In the genomic region with DNA sequence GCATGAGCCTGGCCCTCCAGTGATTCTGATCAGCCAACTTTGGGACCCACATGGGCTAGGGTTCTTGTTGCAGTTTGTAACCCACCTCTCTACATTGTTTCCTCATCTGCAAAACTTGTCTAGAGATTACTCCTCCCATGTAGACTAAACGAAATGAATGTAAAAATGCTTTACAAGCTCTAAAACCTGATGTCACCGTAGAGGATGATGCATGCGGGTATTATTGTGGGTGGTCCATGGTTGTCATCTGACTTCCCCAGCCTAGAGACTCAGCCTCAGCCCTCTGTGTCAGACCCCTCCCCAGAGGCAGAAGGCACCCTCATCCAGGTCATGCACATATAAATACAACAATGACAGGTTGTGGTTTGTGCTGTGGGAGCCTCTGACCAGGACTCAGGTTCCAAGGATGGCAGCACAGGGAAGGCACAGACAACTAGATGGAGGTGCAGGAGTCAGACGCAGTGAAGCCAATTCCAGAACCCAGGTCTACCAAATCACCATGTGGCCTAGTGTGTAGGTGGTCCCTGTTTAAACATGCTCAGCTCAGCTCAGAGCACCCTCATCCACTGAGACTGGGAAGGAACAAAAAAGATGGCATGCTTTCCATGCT, we compare ENCODE assay signal across 26 cellular contexts. TPM values are rescaled to one million over a fixed set of nuclear protein-coding genes. Genes with fewer than 3 reads are reported as not detected.
A peak's percentile ranks its signal among the peaks of the same experiment; 100 is the strongest.
DNase-seq lines count a peak whose midpoint lies in the region; ATAC-seq, FAIRE-seq and TF ChIP-seq lines count a peak whose summit lies in the region.
"Had no signal": no experiment of that assay in that cellular context is flagged by ENCODE, and none has a peak within 500 bp of the region (broad histone marks: within the 10 kb centered on the region; RNA-seq: fewer than 3 reads in every experiment).

No MANE protein-coding gene starts in this region.

- H3K23ac ChIP-seq in IMR-90 (ENCODE audit: low read depth, low read length) (no peak overlapping the region), neuronal stem cell (ENCODE audit: low read depth, low read length, poor library complexity) (peak overlapping the region; percentile 1)

- no peak overlapping the region for H3K9ac ChIP-seq in IMR-90 (ENCODE audit: low read depth, low read length)
- H3K9ac ChIP-seq in endothelial cell of umbilical vein (replicated peaks; ENCODE audit: extremely low read depth, insufficient read depth, low read length): no peak overlapping the region
- H3K9ac ChIP-seq in neuronal stem cell (ENCODE audit: low read depth, low read length, poor library complexity): no peak overlapping the region
- H3K9ac ChIP-seq: BLaER1 treated with 17β-estradiol and CSF1 and Interleukin-3, amounts not matched to agents 10 nM and 100 nM; GM23248 had no signal

- H3K4me3 ChIP-seq in Caco-2 (ENCODE audit: low read depth, low read length) (no peak overlapping the region), IMR-90 (ENCODE audit: insufficient read depth, low read depth, low read length) (no peak overlapping the region), endothelial cell of umbilical vein (replicated peaks in 1 of 3; ENCODE audit: insufficient read depth in 1 of 3, low read depth in 1 of 3, low read length in 3 of 3) (no peak overlapping the region), neuronal stem cell (ENCODE audit: low read length in 2 of 2) (no peak overlapping the region)
- H3K4me3 ChIP-seq: BLaER1 treated with 17β-estradiol and CSF1 and Interleukin-3, amounts not matched to agents 10 nM and 100 nM; GM23248 had no signal

- WGBS in IMR-90 (ENCODE audit: extremely low coverage in 2 of 2, insufficient read length in 1 of 2), 2 experiments: no CpG with 5 or more reads among the region's 4 CpGs
- no CpG with 5 or more reads among the region's 4 CpGs for WGBS in neuronal stem cell (ENCODE audit: extremely low coverage in 2 of 2, insufficient read length in 2 of 2, insufficient replicate concordance in 1 of 2), 2 donors

- H3K36me3 Mint-ChIP-seq in Caco-2 (ENCODE audit: insufficient read depth, unreplicated experiment): peaks cover 12% of the 10 kb centered on the region
- H3K36me3 Mint-ChIP-seq: CD8-positive, alpha-beta T cell had no signal

- no peaks in the 10 kb centered on the region for H3K9me1 ChIP-seq in IMR-90 (ENCODE audit: insufficient read depth, low read length)
- H3K9me1 ChIP-seq in endothelial cell of umbilical vein (replicated peaks; ENCODE audit: control insufficient read depth, extremely low read depth, insufficient read depth, low read length): no peaks in the 10 kb centered on the region

- H2AK9ac ChIP-seq in IMR-90 (replicated peaks; ENCODE audit: low read depth, low read length, poor library complexity): no peak overlapping the region

- H3K27me3 ChIP-seq in Caco-2 (replicated peaks; ENCODE audit: control insufficient read depth, insufficient read depth, low read length): no peaks in the 10 kb centered on the region
- H3K27me3 ChIP-seq in IMR-90 (ENCODE audit: control insufficient read depth, insufficient read depth, low read length): peaks cover 47% of the 10 kb centered on the region
- peaks cover 31 to 33% of the 10 kb centered on the region in 2 experiments for H3K27me3 ChIP-seq in endothelial cell of umbilical vein (ENCODE audit: control insufficient read depth in 2 of 2, insufficient read depth in 2 of 2, low read length in 2 of 2)
- H3K27me3 ChIP-seq in neuronal stem cell (ENCODE audit: control insufficient read depth in 3 of 3, insufficient read depth in 3 of 3, low read depth in 1 of 3, low read length in 3 of 3): peaks cover 18 to 63% (median 36%) of the 10 kb centered on the region in 3 experiments

- no peak overlapping the region for H3K27ac ChIP-seq in IMR-90 (ENCODE audit: insufficient read depth, low read length)
- H3K27ac ChIP-seq in endothelial cell of umbilical vein (ENCODE audit: insufficient read depth, low read depth, low read length): no peak overlapping the region
- H3K27ac ChIP-seq in neuronal stem cell (replicated peaks; ENCODE audit: low read length): no peak overlapping the region
- H3K27ac ChIP-seq: BLaER1 treated with 17β-estradiol and CSF1 and Interleukin-3, amounts not matched to agents 10 nM and 100 nM; GM23248; HL-60 had no signal

- H3K9me3 Mint-ChIP-seq in Caco-2 (ENCODE audit: unreplicated experiment): no peaks in the 10 kb centered on the region
- H3K9me3 Mint-ChIP-seq: CD8-positive, alpha-beta T cell had no signal

- intact Hi-C loops in Caco-2 (cut with micrococcal nuclease; ENCODE audit: unreplicated experiment): no loop called here
- intact Hi-C loops in IMR-90 (cut with micrococcal nuclease): no loop called here
- intact Hi-C loops in endothelial cell of umbilical vein (cut with micrococcal nuclease): no loop called here

- H3K79me1 ChIP-seq in IMR-90 (ENCODE audit: low read depth in 1 of 2, low read length in 2 of 2) (no peaks in the 10 kb centered on the region), neuronal stem cell (ENCODE audit: low read depth, low read length) (no peaks in the 10 kb centered on the region)

- H4K91ac ChIP-seq in IMR-90 (ENCODE audit: insufficient read depth, low read depth, low read length): no peak overlapping the region
- H4K91ac ChIP-seq in neuronal stem cell (ENCODE audit: low read depth, low read length, poor library complexity): no peak overlapping the region

- no peak overlapping the region for H2BK5ac ChIP-seq in IMR-90 (ENCODE audit: low read depth, low read length, poor library complexity, severe bottlenecking)
- H2BK5ac ChIP-seq in neuronal stem cell (ENCODE audit: low read length): no peak overlapping the region

- TF ChIP-seq POLR2A in IMR-90 (IDR thresholded peaks at IDR 0.05; ENCODE audit: low read depth, low read length): no peak
- TF ChIP-seq POLR2A in endothelial cell of umbilical vein (IDR thresholded peaks at IDR 0.05; ENCODE audit: low read depth, low read length): no peak

- TF ChIP-seq RAD21 in IMR-90 (IDR thresholded peaks at IDR 0.05; ENCODE audit: low read length): no peak

- H2BK120ac ChIP-seq in IMR-90 (ENCODE audit: low read depth, low read length) (no peak overlapping the region), neuronal stem cell (ENCODE audit: low read depth, low read length) (no peak overlapping the region)

- POLR2A ChIA-PET in Caco-2 (lab: Charles Lee) (interaction anchor here (0.9 to 1.1 kb wide), 2 partner anchors 34 to 39 kb away, joined by 3 read pairs; partner anchors contain the start of gene PALD1), IMR-90 (lab: Charles Lee; ENCODE audit: unreplicated experiment) (no interaction called here), endothelial cell of umbilical vein (lab: Charles Lee) (interaction anchor here (0.9 kb wide), 1 partner anchor 40 kb away, joined by 3 read pairs; no protein-coding TSS in a partner anchor)

- H2BK15ac ChIP-seq in IMR-90 (ENCODE audit: low read depth, low read length): no peak overlapping the region
- H2BK15ac ChIP-seq in neuronal stem cell (ENCODE audit: low read length): no peak overlapping the region

- peak; percentile 18 for FAIRE-seq in endothelial cell of umbilical vein (lab: Jason Lieb, UNC)
- FAIRE-seq: GM12891, GM18507 had no signal

- no peak overlapping the region for H2BK20ac ChIP-seq in IMR-90 (ENCODE audit: low read depth, low read length)

- TF ChIP-seq CTCF in Caco-2 (IDR thresholded peaks at IDR 0.05; ENCODE audit: insufficient read depth in 1 of 2, low read depth in 1 of 2, low read length in 1 of 2, severe bottlenecking in 1 of 2, unreplicated experiment in 1 of 2): no peak
- no peak for TF ChIP-seq CTCF in IMR-90 (conservative IDR thresholded peaks at IDR 0.05; ENCODE audit: low read depth, low read length)
- no peak for TF ChIP-seq CTCF in endothelial cell of umbilical vein (IDR thresholded peaks at IDR 0.05; ENCODE audit: extremely low read depth in 1 of 2, insufficient read depth in 1 of 2, low read depth in 1 of 2, low read length in 2 of 2)

- H3K4ac ChIP-seq in IMR-90 (ENCODE audit: low read depth, low read length) (no peak overlapping the region), neuronal stem cell (ENCODE audit: low read length) (no peak overlapping the region)

- H4K8ac ChIP-seq in IMR-90 (ENCODE audit: low read depth in 2 of 2, low read length in 2 of 2) (no peak overlapping the region), neuronal stem cell (ENCODE audit: low read depth, low read length) (no peak overlapping the region)

- H3K4me3 Mint-ChIP-seq in Caco-2 (ENCODE audit: unreplicated experiment): no peak overlapping the region
- H3K4me3 Mint-ChIP-seq: B cell; CD8-positive, alpha-beta T cell had no signal

- H4K5ac ChIP-seq in IMR-90 (ENCODE audit: low read depth, low read length): no peak overlapping the region

- H2AFZ ChIP-seq in IMR-90 (replicated peaks; ENCODE audit: low read length, poor library complexity): no peak overlapping the region
- no peak overlapping the region for H2AFZ ChIP-seq in endothelial cell of umbilical vein (ENCODE audit: low read depth, low read length)
- no peak overlapping the region for H2AFZ ChIP-seq in neuronal stem cell (ENCODE audit: low read length)
- H2AFZ ChIP-seq: GM23248 had no signal

- H3K9me3 ChIP-seq in Caco-2 (no peaks in the 10 kb centered on the region), IMR-90 (ENCODE audit: control insufficient read depth, insufficient read depth, low read length) (no peaks in the 10 kb centered on the region; the same call in 1 of the 2 replicates), endothelial cell of umbilical vein (replicated peaks; ENCODE audit: control insufficient read depth, insufficient read depth, low read length) (no peaks in the 10 kb centered on the region), neuronal stem cell (replicated peaks in 1 of 2; ENCODE audit: control insufficient read depth in 2 of 2, insufficient read depth in 1 of 2, low read depth in 1 of 2, low read length in 2 of 2) (peaks cover 0 to 4% of the 10 kb centered on the region in 2 donors)

- peaks cover 11% of the 10 kb centered on the region for H4K20me1 ChIP-seq in IMR-90 (ENCODE audit: insufficient read depth, low read length)
- no peaks in the 10 kb centered on the region for H4K20me1 ChIP-seq in endothelial cell of umbilical vein (replicated peaks; ENCODE audit: control insufficient read depth, extremely low read depth, insufficient read depth, low read length)

- dilution Hi-C loops in IMR-90 (cut with HindIII; ENCODE audit: low sequenced_read_pairs, unreplicated experiment): no loop called here
- dilution Hi-C loops in endothelial cell of umbilical vein (cut with MboI; ENCODE audit: extremely low pct_ligation_motif_present, low sequenced_read_pairs): no loop called here

- H3K79me2 ChIP-seq in endothelial cell of umbilical vein (ENCODE audit: control insufficient read depth, insufficient read depth, low read length): no peaks in the 10 kb centered on the region

- H3K4me1 Mint-ChIP-seq in Caco-2 (ENCODE audit: low read depth, unreplicated experiment): peaks cover 55% of the 10 kb centered on the region

- ATAC-seq in IMR-90 (ENCODE audit: low read depth): no peak
- no peak for ATAC-seq in HG03442 (IDR thresholded peaks at IDR 0.05; ENCODE audit: unreplicated experiment)
- ATAC-seq: CD8-positive, alpha-beta T cell; HCT116 had no signal

- no peak overlapping the region for H3K14ac ChIP-seq in IMR-90 (replicated peaks; ENCODE audit: low read depth, low read length)
- H3K14ac ChIP-seq in neuronal stem cell (ENCODE audit: low read length): no peak overlapping the region

- H3K27me3 Mint-ChIP-seq in Caco-2 (ENCODE audit: insufficient read depth, unreplicated experiment): no peaks in the 10 kb centered on the region

- H3K36me3 ChIP-seq in Caco-2 (ENCODE audit: control insufficient read depth, insufficient read depth, low read length): no peaks in the 10 kb centered on the region
- no peaks in the 10 kb centered on the region for H3K36me3 ChIP-seq in IMR-90 (ENCODE audit: control insufficient read depth, insufficient read depth, low read length)
- H3K36me3 ChIP-seq in endothelial cell of umbilical vein (ENCODE audit: control insufficient read depth in 2 of 2, extremely low read depth in 1 of 2, insufficient read depth in 2 of 2, low read length in 2 of 2): no peaks in the 10 kb centered on the region
- H3K36me3 ChIP-seq in neuronal stem cell (replicated peaks in 1 of 2; ENCODE audit: control insufficient read depth in 2 of 2, insufficient read depth in 2 of 2, low read length in 2 of 2): no peaks in the 10 kb centered on the region
- H3K36me3 ChIP-seq: BLaER1 treated with 17β-estradiol and CSF1 and Interleukin-3, amounts not matched to agents 10 nM and 100 nM had no signal

- H2AK5ac ChIP-seq in IMR-90 (ENCODE audit: low read depth, low read length): no peak overlapping the region
- H2AK5ac ChIP-seq in neuronal stem cell (ENCODE audit: low read depth, low read length): no peak overlapping the region

- no peak overlapping the region for H3K18ac ChIP-seq in IMR-90 (ENCODE audit: low read depth, low read length)
- no peak overlapping the region for H3K18ac ChIP-seq in neuronal stem cell (ENCODE audit: low read length)

- in situ Hi-C loops in IMR-90 (cut with MboI; ENCODE audit: low sequenced_read_pairs): no loop called here

- peak overlapping the region; percentile 80 for H3K27ac Mint-ChIP-seq in Caco-2 (ENCODE audit: unreplicated experiment)
- H3K27ac Mint-ChIP-seq: B cell; CD8-positive, alpha-beta T cell had no signal

- H3K56ac ChIP-seq in IMR-90 (ENCODE audit: extremely low read depth, insufficient read depth, low read length): no peak overlapping the region

- no peak for DNase-seq in Caco-2
- DNase-seq in IMR-90: peak; percentile 11
- no peak for DNase-seq in endothelial cell of umbilical vein (ENCODE audit: low read depth, low spot score)
- DNase-seq in neuronal stem cell (ENCODE audit: low spot score): no peak
- DNase-seq in NCI-H2196 (lab: John Stamatoyannopoulos, UW; ENCODE audit: unreplicated experiment): no peak
- no peak for DNase-seq in retina
- DNase-seq: 8988T; CD8-positive, alpha-beta T cell; DMS 273 treated with DMSO at 0.1 percent for 48 hours; DMS53; DND-41; EL; GM23248; H7; KBM-7 had no signal

- CTCF ChIA-PET in Caco-2 (lab: Charles Lee) (interaction anchor here (0.7 to 1.9 kb wide), 3 partner anchors 14 to 36 kb away, joined by 3 to 15 read pairs (median 5); no protein-coding TSS in a partner anchor), IMR-90 (lab: Yijun Ruan, JAX) (no interaction called here), endothelial cell of umbilical vein (lab: Charles Lee) (interaction anchor here (1.9 to 2.0 kb wide), 2 partner anchors 14 to 17 kb away, joined by 5 to 9 read pairs; no protein-coding TSS in a partner anchor)

- H3K4me2 ChIP-seq in IMR-90 (ENCODE audit: low read depth, low read length) (no peak overlapping the region), endothelial cell of umbilical vein (ENCODE audit: insufficient read depth, low read length) (no peak overlapping the region), neuronal stem cell (ENCODE audit: insufficient read depth, low read length, poor library complexity, severe bottlenecking) (no peak overlapping the region)
- H3K4me2 ChIP-seq: BLaER1 treated with 17β-estradiol and CSF1 and Interleukin-3, amounts not matched to agents 10 nM and 100 nM had no signal

- BruUV-seq in Caco-2 (replicated peaks; lab: Mats Ljungman, UMichigan): no TSS peak
- no TSS peak for BruUV-seq in IMR-90 (replicated peaks; lab: Mats Ljungman, UMichigan)
- BruUV-seq in endothelial cell of umbilical vein (replicated peaks; lab: Mats Ljungman, UMichigan): no TSS peak

- H3K4me1 ChIP-seq in Caco-2: peaks cover 69% of the 10 kb centered on the region
- peaks cover 2% of the 10 kb centered on the region; the same call in 1 of the 2 replicates for H3K4me1 ChIP-seq in IMR-90 (ENCODE audit: control insufficient read depth, insufficient read depth, low read length)
- H3K4me1 ChIP-seq in endothelial cell of umbilical vein (ENCODE audit: control insufficient read depth, extremely low read depth, insufficient read depth, low read length): no peaks in the 10 kb centered on the region
- H3K4me1 ChIP-seq in neuronal stem cell (ENCODE audit: control insufficient read depth in 2 of 2, insufficient read depth in 1 of 2, low read depth in 1 of 2, low read length in 2 of 2): peaks cover 0 to 17% of the 10 kb centered on the region in 2 donors
- H3K4me1 ChIP-seq: BLaER1 treated with 17β-estradiol and CSF1 and Interleukin-3, amounts not matched to agents 10 nM and 100 nM had no signal

- H2BK12ac ChIP-seq in neuronal stem cell (ENCODE audit: low read length): no peak overlapping the region

RNA-seq across cellular contexts. Expression of gene NODAL, which starts 3.2 kb away (rescaled TPM):
- total RNA-seq in Caco-2 (2022) (0.59 and 1.3 TPM in 2 replicates), IMR-90 (2012; rRNA removed) (not detected in 2 replicates), endothelial cell of umbilical vein (not detected in 2 replicates)
- polyA plus RNA-seq in IMR-90 (2012; rRNA removed) (not detected in 2 replicates), endothelial cell of umbilical vein (not detected in 2 replicates)
- polyA plus RNA-seq in IMR-90 (2012; cell fraction: cytosol; rRNA removed): not detected in 2 replicates
- polyA plus RNA-seq in IMR-90 (2012; cell fraction: nucleus; rRNA removed; ENCODE audit: low replicate concordance): not detected in 2 replicates
- polyA plus RNA-seq in endothelial cell of umbilical vein (2011; cell fraction: cytosol; rRNA removed): not detected in 2 replicates
- not detected in 2 replicates for polyA plus RNA-seq in endothelial cell of umbilical vein (2011; cell fraction: nucleus; rRNA removed)
- not detected in 2 replicates for polyA plus RNA-seq in endothelial cell of umbilical vein (2012)
- not detected in 2 replicates for polyA minus RNA-seq in endothelial cell of umbilical vein
- not detected for polyA minus RNA-seq in endothelial cell of umbilical vein (2011; cell fraction: cytosol; rRNA and poly(A)+ RNA removed)
- polyA minus RNA-seq in endothelial cell of umbilical vein (2011; cell fraction: nucleus; rRNA and poly(A)+ RNA removed): not detected in 2 replicates
- not detected for polyA plus RNA-seq in neuronal stem cell (2013, experiment 1 of 2)
- not detected for polyA plus RNA-seq in neuronal stem cell (2013, experiment 2 of 2)
- total RNA-seq: A673; B cell; CD8-positive, alpha-beta T cell; G401; GM23248; HT1080 had no signal
- polyA plus RNA-seq: AG04450, GM23248 had no signal

RNA-seq across cellular contexts. Expression of gene PALD1, which starts 33.8 kb away (rescaled TPM):
- total RNA-seq in Caco-2 (2022) (8.9 and 10.3 TPM in 2 replicates), IMR-90 (2012; rRNA removed) (under 0.01 and 0.18 TPM in 2 replicates), endothelial cell of umbilical vein (62.1 and 73.3 TPM in 2 replicates)
- polyA plus RNA-seq in IMR-90 (2012; rRNA removed) (0.12 and 0.14 TPM in 2 replicates), endothelial cell of umbilical vein (16.6 and 20.7 TPM in 2 replicates)
- polyA plus RNA-seq in IMR-90 (2012; cell fraction: cytosol; rRNA removed): 0.11 TPM in 2 replicates
- polyA plus RNA-seq in IMR-90 (2012; cell fraction: nucleus; rRNA removed; ENCODE audit: low replicate concordance): 0.11 and 0.26 TPM in 2 replicates
- 11.0 and 14.2 TPM in 2 replicates for polyA plus RNA-seq in endothelial cell of umbilical vein (2011; cell fraction: cytosol; rRNA removed)
- polyA plus RNA-seq in endothelial cell of umbilical vein (2011; cell fraction: nucleus; rRNA removed): 36.2 and 39.1 TPM in 2 replicates
- polyA plus RNA-seq in endothelial cell of umbilical vein (2012): 8.0 and 14.0 TPM in 2 replicates
- 22.8 and 25.4 TPM in 2 replicates for polyA minus RNA-seq in endothelial cell of umbilical vein
- polyA minus RNA-seq in endothelial cell of umbilical vein (2011; cell fraction: cytosol; rRNA and poly(A)+ RNA removed): not detected
- 10.0 and 13.9 TPM in 2 replicates for polyA minus RNA-seq in endothelial cell of umbilical vein (2011; cell fraction: nucleus; rRNA and poly(A)+ RNA removed)
- 8.1 TPM for polyA plus RNA-seq in neuronal stem cell (2013, experiment 1 of 2)
- polyA plus RNA-seq in neuronal stem cell (2013, experiment 2 of 2): 8.1 TPM
- total RNA-seq: GM23248 had no signal
- polyA plus RNA-seq: GM23248 had no signal

RNA-seq across cellular contexts. Expression of gene EIF4EBP2, which starts 40.8 kb away (rescaled TPM):
- total RNA-seq in Caco-2 (2022) (166 and 168 TPM in 2 replicates), IMR-90 (2012; rRNA removed) (15.6 and 20.8 TPM in 2 replicates), endothelial cell of umbilical vein (46.6 and 47.0 TPM in 2 replicates)
- polyA plus RNA-seq in IMR-90 (2012; rRNA removed) (10.4 and 13.7 TPM in 2 replicates), endothelial cell of umbilical vein (13.9 and 18.2 TPM in 2 replicates)
- polyA plus RNA-seq in IMR-90 (2012; cell fraction: cytosol; rRNA removed): 3.8 and 5.4 TPM in 2 replicates
- 2.9 and 17.2 TPM in 2 replicates for polyA plus RNA-seq in IMR-90 (2012; cell fraction: nucleus; rRNA removed; ENCODE audit: low replicate concordance)
- 17.6 and 19.9 TPM in 2 replicates for polyA plus RNA-seq in endothelial cell of umbilical vein (2011; cell fraction: cytosol; rRNA removed)
- polyA plus RNA-seq in endothelial cell of umbilical vein (2011; cell fraction: nucleus; rRNA removed): 13.5 and 15.6 TPM in 2 replicates
- polyA plus RNA-seq in endothelial cell of umbilical vein (2012): 29.8 and 35.4 TPM in 2 replicates
- polyA minus RNA-seq in endothelial cell of umbilical vein: 41.3 and 43.9 TPM in 2 replicates
- polyA minus RNA-seq in endothelial cell of umbilical vein (2011; cell fraction: cytosol; rRNA and poly(A)+ RNA removed): 22.1 TPM
- 13.1 and 20.5 TPM in 2 replicates for polyA minus RNA-seq in endothelial cell of umbilical vein (2011; cell fraction: nucleus; rRNA and poly(A)+ RNA removed)
- 120 TPM for polyA plus RNA-seq in neuronal stem cell (2013, experiment 1 of 2)
- polyA plus RNA-seq in neuronal stem cell (2013, experiment 2 of 2): 124 TPM
